25 cellular contexts compared by ENCODE assay signal in genomic region chr19:2108251-2109016, GRCh38.
"Had no signal": no experiment of that assay in that cellular context is flagged by ENCODE, and none has a peak within 500 bp of the region (broad histone marks: within the 10 kb centered on the region; RNA-seq: fewer than 3 reads in every experiment).

No MANE protein-coding gene starts in this region.

- ATAC-seq: activated naive CD4-positive, alpha-beta T cell treated with anti-CD3 and anti-CD28 coated beads, Interleukin-2, amount 50 U/mL, for 72 hours; left lung; natural killer cell; pancreas; T-helper 17 cell had no signal

- DNase-seq: activated CD4-positive, alpha-beta memory T cell treated with anti-CD3 and anti-CD28 coated beads, Interleukin-2, amount 10 ng/mL, durations not matched to agents 7 days and 5 days; activated CD4-positive, alpha-beta T cell treated with anti-CD3 and anti-CD28 coated beads, Interleukin-2, amount 10 ng/mL, durations not matched to agents 24 days and 14 days; amniotic stem cell; dermis blood vessel endothelial cell; effector CD8-positive, alpha-beta T cell; hippocampal formation; kidney glomerular epithelial cell; left lung; mammary epithelial cell; midbrain; natural killer cell; psoas muscle; spleen; stimulated activated CD4-positive, alpha-beta T cell treated with anti-CD3 and anti-CD28 coated beads, Interleukin-4, amount 100 ng/mL, for 1 hour; substantia nigra; SW 1271; T-helper 17 cell; thyroid gland had no signal

- H3K4me3 ChIP-seq: esophagus muscularis mucosa, left lung, pancreas, psoas muscle, right atrium auricular region, spleen, thyroid gland had no signal

- H3K9me3 Mint-ChIP-seq: activated CD4-positive, alpha-beta memory T cell treated with anti-CD3 and anti-CD28 coated beads, Interleukin-2, amount 10 ng/mL, durations not matched to agents 7 days and 5 days; natural killer cell; stimulated activated naive CD8-positive, alpha-beta T cell treated with anti-CD3 and anti-CD28 coated beads, Interleukin-15, Interleukin-2, amounts not matched to agents 100 ng/mL and 50 ng/mL, for 24 hours had no signal

- H3K4me3 Mint-ChIP-seq: activated CD4-positive, alpha-beta memory T cell treated with anti-CD3 and anti-CD28 coated beads, Interleukin-2, amount 10 ng/mL, durations not matched to agents 7 days and 5 days; activated CD4-positive, alpha-beta T cell treated with anti-CD3 and anti-CD28 coated beads, Interleukin-2, amount 10 ng/mL, durations not matched to agents 24 days and 14 days; natural killer cell; stimulated activated naive CD8-positive, alpha-beta T cell treated with anti-CD3 and anti-CD28 coated beads, Interleukin-15, Interleukin-2, amounts not matched to agents 100 ng/mL and 50 ng/mL, for 24 hours; T-helper 17 cell had no signal

- H3K4me1 ChIP-seq: esophagus muscularis mucosa, left lung, pancreas, psoas muscle, right atrium auricular region, thyroid gland had no signal

- H3K27me3 Mint-ChIP-seq: activated CD4-positive, alpha-beta memory T cell treated with anti-CD3 and anti-CD28 coated beads, Interleukin-2, amount 10 ng/mL, durations not matched to agents 7 days and 5 days; activated CD4-positive, alpha-beta T cell treated with anti-CD3 and anti-CD28 coated beads, Interleukin-2, amount 10 ng/mL, durations not matched to agents 24 days and 14 days; stimulated activated naive CD8-positive, alpha-beta T cell treated with anti-CD3 and anti-CD28 coated beads, Interleukin-15, Interleukin-2, amounts not matched to agents 100 ng/mL and 50 ng/mL, for 24 hours; T-helper 17 cell had no signal

- H3K4me1 Mint-ChIP-seq: activated CD4-positive, alpha-beta memory T cell treated with anti-CD3 and anti-CD28 coated beads, Interleukin-2, amount 10 ng/mL, durations not matched to agents 7 days and 5 days had no signal

- H3K9me3 ChIP-seq: esophagus muscularis mucosa, left lung, pancreas, psoas muscle, right atrium auricular region, thyroid gland had no signal

- H3K36me3 Mint-ChIP-seq: natural killer cell had no signal

- H3K27me3 ChIP-seq: esophagus muscularis mucosa, left lung, pancreas, right atrium auricular region, spleen, thyroid gland had no signal

- H3K27ac ChIP-seq: esophagus muscularis mucosa, left lung, pancreas, psoas muscle, right atrium auricular region, thyroid gland, VCaP had no signal

- FAIRE-seq: frontal cortex, pancreas had no signal

- H3K27ac Mint-ChIP-seq: activated CD4-positive, alpha-beta memory T cell treated with anti-CD3 and anti-CD28 coated beads, Interleukin-2, amount 10 ng/mL, durations not matched to agents 7 days and 5 days; activated CD4-positive, alpha-beta T cell treated with anti-CD3 and anti-CD28 coated beads, Interleukin-2, amount 10 ng/mL, durations not matched to agents 24 days and 14 days; natural killer cell; stimulated activated naive CD8-positive, alpha-beta T cell treated with anti-CD3 and anti-CD28 coated beads, Interleukin-15, Interleukin-2, amounts not matched to agents 100 ng/mL and 50 ng/mL, for 24 hours; T-helper 17 cell had no signal
